25 cellular contexts compared by ENCODE assay signal in genomic region chr18:47832348-47832747, GRCh38.
"Had no signal": no experiment of that assay in that cellular context is flagged by ENCODE, and none has a peak within 500 bp of the region (broad histone marks: within the 10 kb centered on the region; RNA-seq: fewer than 3 reads in every experiment).

No MANE protein-coding gene starts in this region.

- H3K4me3 Mint-ChIP-seq: activated B cell treated with CpG ODN at 0.5 μM for 24 hours; activated CD4-positive, alpha-beta memory T cell treated with anti-CD3 and anti-CD28 coated beads, Interleukin-2, amount 10 ng/mL, durations not matched to agents 7 days and 5 days; activated CD8-positive, alpha-beta memory T cell treated with anti-CD3 and anti-CD28 coated beads, Interleukin-2, amount 10 ng/mL, durations not matched to agents 7 days and 5 days; activated naive CD4-positive, alpha-beta T cell treated with anti-CD3 and anti-CD28 coated beads, Interleukin-2, amount 50 U/mL, for 24 hours; brain; naive B cell; neural crest cell; type B pancreatic cell had no signal

- H3K27me3 Mint-ChIP-seq: activated B cell treated with CpG ODN at 0.5 μM for 24 hours; activated CD4-positive, alpha-beta memory T cell treated with anti-CD3 and anti-CD28 coated beads, Interleukin-2, amount 10 ng/mL, durations not matched to agents 7 days and 5 days; activated CD8-positive, alpha-beta memory T cell treated with anti-CD3 and anti-CD28 coated beads, Interleukin-2, amount 10 ng/mL, durations not matched to agents 7 days and 5 days; activated naive CD4-positive, alpha-beta T cell treated with anti-CD3 and anti-CD28 coated beads, Interleukin-2, amount 50 U/mL, for 24 hours; brain; naive B cell; type B pancreatic cell had no signal

- DNase-seq: activated B cell treated with CpG ODN at 0.5 μM for 24 hours; activated CD4-positive, alpha-beta memory T cell treated with anti-CD3 and anti-CD28 coated beads, Interleukin-2, amount 10 ng/mL, durations not matched to agents 7 days and 5 days; activated CD4-positive, alpha-beta T cell treated with anti-CD3 and anti-CD28 coated beads for 48 hours; activated CD8-positive, alpha-beta memory T cell treated with anti-CD3 and anti-CD28 coated beads, Interleukin-2, amount 10 ng/mL, durations not matched to agents 7 days and 5 days; activated effector memory CD4-positive, alpha-beta T cell treated with anti-CD3 and anti-CD28 coated beads, Interleukin-2, amount 50 U/mL, for 16 hours; activated T-cell treated with anti-CD3 and anti-CD28 coated beads, Interleukin-2, amount 50 U/mL, for 1 hour; amygdala; caudate nucleus; cortex of kidney; erythroblast; heart left ventricle; left lung; mammary epithelial cell; naive B cell; SK-N-SH; stimulated activated CD4-positive, alpha-beta T cell treated with anti-CD3 and anti-CD28 coated beads, Interleukin-4, amount 100 ng/mL, for 1 hour; testis had no signal

- H3K27ac Mint-ChIP-seq: activated B cell treated with CpG ODN at 0.5 μM for 24 hours; activated CD4-positive, alpha-beta memory T cell treated with anti-CD3 and anti-CD28 coated beads, Interleukin-2, amount 10 ng/mL, durations not matched to agents 7 days and 5 days; activated CD8-positive, alpha-beta memory T cell treated with anti-CD3 and anti-CD28 coated beads, Interleukin-2, amount 10 ng/mL, durations not matched to agents 7 days and 5 days; type B pancreatic cell had no signal

- H3K9me3 ChIP-seq: gastroesophageal sphincter, heart left ventricle, left lung, prostate gland, right atrium auricular region, SK-N-SH, testis had no signal

- H3K9me3 Mint-ChIP-seq: activated CD4-positive, alpha-beta memory T cell treated with anti-CD3 and anti-CD28 coated beads, Interleukin-2, amount 10 ng/mL, durations not matched to agents 7 days and 5 days; activated naive CD4-positive, alpha-beta T cell treated with anti-CD3 and anti-CD28 coated beads, Interleukin-2, amount 50 U/mL, for 24 hours; type B pancreatic cell had no signal

- H3K4me1 Mint-ChIP-seq: activated naive CD4-positive, alpha-beta T cell treated with anti-CD3 and anti-CD28 coated beads, Interleukin-2, amount 50 U/mL, for 24 hours; brain; neural crest cell had no signal

- H3K36me3 ChIP-seq: prostate gland, right atrium auricular region had no signal

- H3K4me3 ChIP-seq: gastroesophageal sphincter, heart left ventricle, left lung, prostate gland, right atrium auricular region, skin epidermis, testis had no signal

- H3K4me1 ChIP-seq: gastroesophageal sphincter, left lung, prostate gland, right atrium auricular region had no signal

- ATAC-seq: activated CD8-positive, alpha-beta memory T cell treated with anti-CD3 and anti-CD28 coated beads, Interleukin-2, amount 10 ng/mL, durations not matched to agents 7 days and 5 days; gastroesophageal sphincter; heart left ventricle; left lung had no signal

- H3K27me3 ChIP-seq: gastroesophageal sphincter, heart left ventricle, left lung, right atrium auricular region, testis had no signal

- H3K27ac ChIP-seq: gastroesophageal sphincter, heart left ventricle, left lung, prostate gland, right atrium auricular region had no signal
